ENCODE assay signal across 1 cellular context in the genomic region with DNA sequence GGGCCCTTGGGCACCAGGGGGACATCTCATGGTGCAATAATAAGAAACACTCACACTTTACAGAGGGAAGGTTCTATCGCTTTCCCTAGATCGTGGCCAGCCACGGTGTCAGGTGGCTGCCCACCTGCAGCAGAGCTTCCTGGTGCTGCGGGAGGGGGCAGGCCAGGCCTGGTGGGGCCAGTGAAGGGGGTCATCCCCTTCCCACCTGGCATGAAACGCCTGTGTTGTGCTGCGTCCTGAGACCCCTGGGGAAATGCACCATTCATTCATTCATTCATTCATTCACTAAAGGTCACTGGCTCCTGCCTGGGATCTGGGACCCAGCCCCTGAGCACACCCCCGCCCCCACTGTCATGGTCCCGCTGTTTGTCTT.
TF ChIP-seq lines count a peak whose summit lies in the region.

No MANE protein-coding gene starts in this region.

TF ChIP-seq in endothelial cell of umbilical vein, 7 proteins besides CTCF, POLR2A, EP300 and RAD21 (continued from another document):
- TF ChIP-seq, protein P1, sequence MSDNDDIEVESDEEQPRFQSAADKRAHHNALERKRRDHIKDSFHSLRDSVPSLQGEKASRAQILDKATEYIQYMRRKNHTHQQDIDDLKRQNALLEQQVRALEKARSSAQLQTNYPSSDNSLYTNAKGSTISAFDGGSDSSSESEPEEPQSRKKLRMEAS (IDR thresholded peaks at IDR 0.05; ENCODE audit: insufficient read depth, insufficient read length) = no peak
- no peak for TF ChIP-seq POLR2AphosphoS5 (IDR thresholded peaks at IDR 0.05; ENCODE audit: insufficient read depth, low read depth, low read length)
- TF ChIP-seq EZH2 (IDR thresholded peaks at IDR 0.05; ENCODE audit: borderline replicate concordance, low read depth, low read length, severe bottlenecking) = no peak
- no peak for TF ChIP-seq MYC (IDR thresholded peaks at IDR 0.05; ENCODE audit: low read depth, low read length)
- no peak for TF ChIP-seq FOS (IDR thresholded peaks at IDR 0.05; ENCODE audit: borderline replicate concordance, insufficient read depth, low read length)
- TF ChIP-seq GATA2 (IDR thresholded peaks at IDR 0.05; ENCODE audit: insufficient read depth, insufficient read length, low read depth, low read length) = no peak
